In the genomic region with DNA sequence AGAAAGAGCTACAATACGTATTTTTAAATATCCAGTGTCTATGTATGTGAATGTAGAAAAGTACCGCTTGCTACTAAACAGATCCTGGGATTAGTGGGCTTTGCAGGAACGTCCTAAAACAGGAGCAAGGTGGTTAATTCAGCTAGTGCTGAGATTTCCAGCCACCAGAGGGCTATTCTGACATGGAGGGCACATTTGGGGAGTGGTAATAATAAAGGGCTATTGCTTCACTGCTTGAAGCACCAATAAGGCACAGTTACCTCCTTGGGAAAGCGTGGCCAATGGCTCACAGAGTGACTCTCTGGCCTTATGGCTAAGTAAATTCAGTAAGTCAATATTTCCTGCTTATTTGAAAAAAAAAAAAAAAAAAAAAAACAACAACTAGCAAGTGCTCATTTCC, we compare ENCODE assay signal across 18 cellular contexts.
DNase-seq lines count a peak whose midpoint lies in the region; ATAC-seq and TF ChIP-seq lines count a peak whose summit lies in the region.
"Had no signal": no experiment of that assay in that cellular context is flagged by ENCODE, and none has a peak within 500 bp of the region (broad histone marks: within the 10 kb centered on the region; RNA-seq: fewer than 3 reads in every experiment).

No MANE protein-coding gene starts in this region.

- no peak overlapping the region for H3K23ac ChIP-seq in IMR-90 (ENCODE audit: low read depth, low read length)
- H3K23ac ChIP-seq in mesendoderm (ENCODE audit: low read length) = no peak overlapping the region

- H3K9me1 ChIP-seq in IMR-90 (ENCODE audit: insufficient read depth, low read length) = peaks cover 4% of the 10 kb centered on the region

- H3K56ac ChIP-seq in IMR-90 (ENCODE audit: extremely low read depth, insufficient read depth, low read length) = no peak overlapping the region
- H3K56ac ChIP-seq in mesendoderm (ENCODE audit: low read length) = no peak overlapping the region

- CTCF ChIA-PET in IMR-90 (lab: Yijun Ruan, JAX) (no interaction called here), PC-9 (lab: Charles Lee) (interaction anchor here (0.8 kb wide), 1 partner anchor 268 kb away, joined by 21 read pairs; no protein-coding TSS in a partner anchor)

- H3K14ac ChIP-seq in IMR-90 (replicated peaks; ENCODE audit: low read depth, low read length) = no peak overlapping the region

- H3K27ac ChIP-seq in IMR-90 (ENCODE audit: insufficient read depth, low read length) (no peak overlapping the region), mesendoderm (ENCODE audit: low read depth, low read length) (no peak overlapping the region), PC-9 (no peak overlapping the region)
- H3K27ac ChIP-seq: BLaER1, lower lobe of right lung had no signal

- ATAC-seq in IMR-90 (ENCODE audit: low read depth) (no peak), HG02840 (IDR thresholded peaks at IDR 0.05; ENCODE audit: low FRiP score, unreplicated experiment) (no peak), GM21723 (IDR thresholded peaks at IDR 0.05; ENCODE audit: unreplicated experiment) (no peak), GM19328 (IDR thresholded peaks at IDR 0.05; ENCODE audit: unreplicated experiment) (no peak)
- ATAC-seq: natural killer cell, Right ventricle myocardium inferior, T-helper 17 cell had no signal

- H3K79me2 ChIP-seq in mesendoderm (ENCODE audit: control insufficient read depth, insufficient read depth, low read length) (no peaks in the 10 kb centered on the region), PC-9 (ENCODE audit: low read depth) (no peaks in the 10 kb centered on the region)

- no peaks in the 10 kb centered on the region for H3K36me3 ChIP-seq in GM06990 (ENCODE audit: control insufficient read depth, insufficient read depth, low read length)
- peaks cover 26% of the 10 kb centered on the region for H3K36me3 ChIP-seq in IMR-90 (ENCODE audit: control insufficient read depth, insufficient read depth, low read length)
- peaks cover 5% of the 10 kb centered on the region for H3K36me3 ChIP-seq in mesendoderm (ENCODE audit: control insufficient read depth, insufficient read depth, low read length)
- 0 out of 2 replicates have a peak, but pooled peaks cover 3% of the 10 kb centered on the region for H3K36me3 ChIP-seq in PC-9 (ENCODE audit: low read depth)

- H3K79me1 ChIP-seq in IMR-90 (ENCODE audit: low read depth in 1 of 2, low read length in 2 of 2) (peaks cover 4 to 16% of the 10 kb centered on the region in 2 experiments; a peak in 2 of 4 replicates), mesendoderm (ENCODE audit: low read length) (peaks cover 5% of the 10 kb centered on the region)

- no peak overlapping the region for H3K4me3 ChIP-seq in GM06990 (replicated peaks; ENCODE audit: low read depth, low read length)
- H3K4me3 ChIP-seq in IMR-90 (ENCODE audit: insufficient read depth, low read depth, low read length) = no peak overlapping the region
- no peak overlapping the region for H3K4me3 ChIP-seq in choroid plexus epithelial cell (ENCODE audit: low read depth, low read length)
- no peak overlapping the region for H3K4me3 ChIP-seq in mesendoderm (ENCODE audit: low read length)
- H3K4me3 ChIP-seq in PC-9 = no peak overlapping the region
- H3K4me3 ChIP-seq: BLaER1, lower lobe of right lung had no signal

- TF ChIP-seq RAD21 in IMR-90 (IDR thresholded peaks at IDR 0.05; ENCODE audit: low read length) = no peak

- no peak overlapping the region for H3K18ac ChIP-seq in IMR-90 (ENCODE audit: low read depth, low read length)
- H3K18ac ChIP-seq in mesendoderm (ENCODE audit: low read length) = no peak overlapping the region

- no peak overlapping the region for H4K91ac ChIP-seq in IMR-90 (ENCODE audit: insufficient read depth, low read depth, low read length)

- H3K9me2 ChIP-seq in PC-9 (ENCODE audit: insufficient read depth) = no peaks in the 10 kb centered on the region

- no peaks in the 10 kb centered on the region; the same call in 1 of the 2 replicates for H3K27me3 ChIP-seq in GM06990 (replicated peaks; ENCODE audit: control insufficient read depth, insufficient read depth, low read length)
- H3K27me3 ChIP-seq in IMR-90 (ENCODE audit: control insufficient read depth, insufficient read depth, low read length) = no peaks in the 10 kb centered on the region
- H3K27me3 ChIP-seq in mesendoderm (ENCODE audit: insufficient read depth, low read length, poor library complexity) = no peaks in the 10 kb centered on the region
- no peaks in the 10 kb centered on the region for H3K27me3 ChIP-seq in PC-9 (ENCODE audit: insufficient read depth, low read depth)
- H3K27me3 ChIP-seq: BLaER1 had no signal

- BruUV-seq in IMR-90 (replicated peaks; lab: Mats Ljungman, UMichigan) (no TSS peak), PC-9 (replicated peaks; lab: Mats Ljungman, UMichigan) (no TSS peak)

- no peak overlapping the region for H2BK5ac ChIP-seq in IMR-90 (ENCODE audit: low read depth, low read length, poor library complexity, severe bottlenecking)
- no peak overlapping the region for H2BK5ac ChIP-seq in mesendoderm (ENCODE audit: low read length)

- H2BK15ac ChIP-seq in IMR-90 (ENCODE audit: low read depth, low read length) (no peak overlapping the region), mesendoderm (replicated peaks; ENCODE audit: low read depth) (no peak overlapping the region)

- H4K8ac ChIP-seq in IMR-90 (ENCODE audit: low read depth in 2 of 2, low read length in 2 of 2) (no peak overlapping the region), mesendoderm (ENCODE audit: low read depth, low read length) (no peak overlapping the region)

- TF ChIP-seq POLR2A in IMR-90 (IDR thresholded peaks at IDR 0.05; ENCODE audit: low read depth, low read length) = no peak

- H2BK120ac ChIP-seq in IMR-90 (ENCODE audit: low read depth, low read length) = no peak overlapping the region
- no peak overlapping the region for H2BK120ac ChIP-seq in mesendoderm (ENCODE audit: low read depth, low read length)

- H2BK20ac ChIP-seq in IMR-90 (ENCODE audit: low read depth, low read length) = no peak overlapping the region

- H3F3A ChIP-seq in PC-9 (ENCODE audit: insufficient read depth, low read depth) = no peaks in the 10 kb centered on the region

- DNase-seq in GM06990 (ENCODE audit: extremely low read depth, insufficient read length) = no peak
- no peak for DNase-seq in IMR-90
- DNase-seq in choroid plexus epithelial cell (ENCODE audit: low read depth) = peak; percentile 37
- DNase-seq in mesendoderm = peak; percentile 51
- DNase-seq in PC-9 = no peak
- DNase-seq: activated CD8-positive, alpha-beta memory T cell treated with anti-CD3 and anti-CD28 coated beads, Interleukin-2, amount 50 U/mL, for 4 hours; DMS153; lower lobe of right lung; natural killer cell; NK-92 treated with Interleukin-12 subunit alpha and Interleukin-12 subunit beta, amount 100 ng/mL, for 24 hours; stimulated activated CD4-positive, alpha-beta T cell treated with anti-CD3 and anti-CD28 coated beads, Interleukin-1b, Interleukin-23, amount 100 ng/mL, for 48 hours; substantia nigra; T-helper 17 cell had no signal

- TF ChIP-seq CTCF in GM06990 (IDR thresholded peaks at IDR 0.05; ENCODE audit: insufficient read depth, low read length, poor library complexity, severe bottlenecking) (peak; percentile 11), IMR-90 (conservative IDR thresholded peaks at IDR 0.05; ENCODE audit: low read depth, low read length) (0 out of 2 replicates have a peak, but pooled peaks have one; percentile 6), choroid plexus epithelial cell (conservative IDR thresholded peaks at IDR 0.05; ENCODE audit: low read depth, low read length) (peak; percentile 54), PC-9 (conservative IDR thresholded peaks at IDR 0.05) (no peak)

- no peak overlapping the region for H4K5ac ChIP-seq in IMR-90 (ENCODE audit: low read depth, low read length)
- no peak overlapping the region for H4K5ac ChIP-seq in mesendoderm (ENCODE audit: low read length)

- no peaks in the 10 kb centered on the region for H4K20me1 ChIP-seq in IMR-90 (ENCODE audit: insufficient read depth, low read length)
- H4K20me1 ChIP-seq in PC-9 (ENCODE audit: insufficient read depth) = no peaks in the 10 kb centered on the region

- H3K9me3 ChIP-seq in IMR-90 (ENCODE audit: control insufficient read depth, insufficient read depth, low read length) (no peaks in the 10 kb centered on the region), PC-9 (ENCODE audit: insufficient read depth, low read depth) (no peaks in the 10 kb centered on the region)
- H3K9me3 ChIP-seq: BLaER1, lower lobe of right lung had no signal

- dilution Hi-C loops in IMR-90 (cut with HindIII; ENCODE audit: low sequenced_read_pairs, unreplicated experiment) = no loop called here

- H2AK5ac ChIP-seq in IMR-90 (ENCODE audit: low read depth, low read length) (no peak overlapping the region), mesendoderm (ENCODE audit: low read length) (no peak overlapping the region)

- no CpG with 5 or more reads among the region's 4 CpGs for WGBS in IMR-90 (ENCODE audit: extremely low coverage in 2 of 2, insufficient read length in 1 of 2), 2 experiments
- no CpG with 5 or more reads among the region's 4 CpGs for WGBS in mesendoderm (ENCODE audit: extremely low coverage, insufficient coverage, low lambda C conversion rate)

- no peak overlapping the region for H3K4me2 ChIP-seq in IMR-90 (ENCODE audit: low read depth, low read length)
- H3K4me2 ChIP-seq in mesendoderm (ENCODE audit: low read length) = no peak overlapping the region
- no peak overlapping the region for H3K4me2 ChIP-seq in PC-9
- H3K4me2 ChIP-seq: BLaER1 had no signal

- H3K9ac ChIP-seq in IMR-90 (ENCODE audit: low read depth, low read length) (no peak overlapping the region), mesendoderm (ENCODE audit: low read length) (no peak overlapping the region)
- H3K9ac ChIP-seq: BLaER1 had no signal

- no peak overlapping the region for H2AFZ ChIP-seq in IMR-90 (replicated peaks; ENCODE audit: low read length, poor library complexity)
- H2AFZ ChIP-seq in PC-9 = no peak overlapping the region

- POLR2A ChIA-PET in IMR-90 (lab: Charles Lee; ENCODE audit: unreplicated experiment) = no interaction called here
- POLR2A ChIA-PET in PC-9 (lab: Charles Lee; ENCODE audit: unreplicated experiment) = no interaction called here

- no peak overlapping the region for H3K4ac ChIP-seq in IMR-90 (ENCODE audit: low read depth, low read length)
- no peak overlapping the region for H3K4ac ChIP-seq in mesendoderm (ENCODE audit: low read depth, low read length)

- intact Hi-C loops in IMR-90 (cut with micrococcal nuclease) = no loop called here
- intact Hi-C loops in PC-9 (cut with micrococcal nuclease; ENCODE audit: unreplicated experiment) = no loop called here

- H2AK9ac ChIP-seq in IMR-90 (replicated peaks; ENCODE audit: low read depth, low read length, poor library complexity) = no peak overlapping the region

- H3K4me1 ChIP-seq in IMR-90 (ENCODE audit: control insufficient read depth, insufficient read depth, low read length) (no peaks in the 10 kb centered on the region), mesendoderm (ENCODE audit: control insufficient read depth, low read depth, low read length) (no peaks in the 10 kb centered on the region), PC-9 (replicated peaks; ENCODE audit: insufficient read depth) (no peaks in the 10 kb centered on the region)
- H3K4me1 ChIP-seq: BLaER1 had no signal

- in situ Hi-C loops in IMR-90 (cut with MboI; ENCODE audit: low sequenced_read_pairs) = loop anchor here (5.0 to 25.0 kb wide), 2 partner anchors 280 to 825 kb away; no protein-coding TSS in a partner anchor

Comparison
In these comparisons a context has a peak if more than half of its experiments do, and no peak if none do; other contexts are left out.
1. DNase-seq: peak in choroid plexus epithelial cell (single experiment) and mesendoderm (single experiment); none in GM06990 (single experiment), IMR-90 (single experiment) and PC-9 (0 of 2).